Comparison of ENCODE assay signal across 8 cellular contexts in genomic region chr7:123747089-123747488, GRCh38. TPM values are rescaled to one million over a fixed set of nuclear protein-coding genes. Genes with fewer than 3 reads are reported as not detected.
DNase-seq lines count a peak whose midpoint lies in the region; ATAC-seq and TF ChIP-seq lines count a peak whose summit lies in the region.

No MANE protein-coding gene starts in this region.

- no peaks in the 10 kb centered on the region for H3K36me3 ChIP-seq in upper lobe of left lung

- TF ChIP-seq CTCF in lower leg skin (IDR thresholded peaks at IDR 0.05) (no peak), upper lobe of left lung (IDR thresholded peaks at IDR 0.05) (no peak)

- H3K9me3 ChIP-seq in upper lobe of left lung: no peaks in the 10 kb centered on the region

- no peak for ATAC-seq in upper lobe of left lung (ENCODE audit: low FRiP score in 2 of 2)

- H3K27ac Mint-ChIP-seq in activated naive CD4-positive, alpha-beta T cell treated with anti-CD3 and anti-CD28 coated beads, Interleukin-2, amount 50 U/mL, for 24 hours: no peak overlapping the region
- H3K27ac Mint-ChIP-seq in activated naive CD8-positive, alpha-beta T cell treated with anti-CD3 and anti-CD28 coated beads for 36 hours: peak overlapping the region; percentile 95

- no peaks in the 10 kb centered on the region for H3K36me3 Mint-ChIP-seq in activated naive CD4-positive, alpha-beta T cell treated with anti-CD3 and anti-CD28 coated beads, Interleukin-2, amount 50 U/mL, for 24 hours
- peaks cover 20% of the 10 kb centered on the region for H3K36me3 Mint-ChIP-seq in activated naive CD8-positive, alpha-beta T cell treated with anti-CD3 and anti-CD28 coated beads for 36 hours

- WGBS in lower leg skin, 2 donors: 10 to 11% methylated on average over 4 of the region's 4 CpGs
- WGBS in upper lobe of left lung, 2 donors: 16% methylated on average over 4 of the region's 4 CpGs

- H3K4me1 Mint-ChIP-seq in activated naive CD4-positive, alpha-beta T cell treated with anti-CD3 and anti-CD28 coated beads, Interleukin-2, amount 50 U/mL, for 24 hours: peaks cover 85% of the 10 kb centered on the region
- H3K4me1 Mint-ChIP-seq in activated naive CD8-positive, alpha-beta T cell treated with anti-CD3 and anti-CD28 coated beads for 36 hours: peaks cover 59% of the 10 kb centered on the region

- H3K4me3 ChIP-seq in lower leg skin (ENCODE audit: low read depth, poor library complexity, severe bottlenecking) (peak overlapping the region; percentile 97), upper lobe of left lung (peak overlapping the region; percentile 65 to 77 (median 68))

- no peaks in the 10 kb centered on the region for H3K9me3 Mint-ChIP-seq in activated naive CD4-positive, alpha-beta T cell treated with anti-CD3 and anti-CD28 coated beads, Interleukin-2, amount 50 U/mL, for 24 hours
- no peaks in the 10 kb centered on the region for H3K9me3 Mint-ChIP-seq in activated naive CD8-positive, alpha-beta T cell treated with anti-CD3 and anti-CD28 coated beads for 36 hours

- no peaks in the 10 kb centered on the region for H3K27me3 Mint-ChIP-seq in activated naive CD4-positive, alpha-beta T cell treated with anti-CD3 and anti-CD28 coated beads, Interleukin-2, amount 50 U/mL, for 24 hours
- no peaks in the 10 kb centered on the region for H3K27me3 Mint-ChIP-seq in activated naive CD8-positive, alpha-beta T cell treated with anti-CD3 and anti-CD28 coated beads for 36 hours

- peaks cover 42 to 62% (median 48%) of the 10 kb centered on the region in 4 donors for H3K4me1 ChIP-seq in upper lobe of left lung

- TF ChIP-seq EP300 in upper lobe of left lung (IDR thresholded peaks at IDR 0.05): no peak

- peak overlapping the region; percentile 98 to 99 (median 98) for H3K27ac ChIP-seq in upper lobe of left lung

- intact Hi-C loops in lower leg skin (cut with DNase I; ENCODE audit: low total_unique reads): loop anchor here (10.0 kb wide), 1 partner anchor 62 kb away; no protein-coding TSS in a partner anchor

- H3K27me3 ChIP-seq in upper lobe of left lung: no peaks in the 10 kb centered on the region

- TF ChIP-seq POLR2A in lower leg skin (IDR thresholded peaks at IDR 0.05): no peak
- no peak for TF ChIP-seq POLR2A in upper lobe of left lung (IDR thresholded peaks at IDR 0.05)

- DNase-seq in activated naive CD4-positive, alpha-beta T cell treated with Interleukin-2 at 50 U/mL for 16 hours: no peak
- DNase-seq in activated naive CD8-positive, alpha-beta T cell treated with anti-CD3 and anti-CD28 coated beads for 36 hours: no peak
- DNase-seq in lower leg skin (ENCODE audit: low spot score in 2 of 2) (no peak), upper lobe of left lung (no peak), NCI-H1048 (lab: John Stamatoyannopoulos, UW) (no peak), NCI-H2196 treated with DMSO at 0.1 percent for 48 hours (lab: John Stamatoyannopoulos, UW; ENCODE audit: unreplicated experiment) (no peak)
- no peak for DNase-seq in stimulated activated CD4-positive, alpha-beta T cell treated with anti-CD3 and anti-CD28 coated beads, Interleukin-2, amount 100 ng/mL, for 24 hours

- H3K4me3 Mint-ChIP-seq in activated naive CD4-positive, alpha-beta T cell treated with anti-CD3 and anti-CD28 coated beads, Interleukin-2, amount 50 U/mL, for 24 hours: peak overlapping the region; percentile 99
- H3K4me3 Mint-ChIP-seq in activated naive CD8-positive, alpha-beta T cell treated with anti-CD3 and anti-CD28 coated beads for 36 hours: peak overlapping the region; percentile 99

RNA-seq across cellular contexts. Expression of gene WASL, which starts 1.7 kb away (rescaled TPM):
- 1 to 10 TPM; 5.1 to 5.5 TPM for total RNA-seq in activated naive CD8-positive, alpha-beta T cell treated with anti-CD3 and anti-CD28 coated beads for 36 hours
- 10 to 100 TPM; 30.4 to 41.4 (median 34.2) TPM for total RNA-seq in lower leg skin
- total RNA-seq in upper lobe of left lung: 10 to 100 TPM; 24.1 to 62.2 (median 31.3) TPM
